1 cellular context compared by ENCODE assay signal in the genomic region with DNA sequence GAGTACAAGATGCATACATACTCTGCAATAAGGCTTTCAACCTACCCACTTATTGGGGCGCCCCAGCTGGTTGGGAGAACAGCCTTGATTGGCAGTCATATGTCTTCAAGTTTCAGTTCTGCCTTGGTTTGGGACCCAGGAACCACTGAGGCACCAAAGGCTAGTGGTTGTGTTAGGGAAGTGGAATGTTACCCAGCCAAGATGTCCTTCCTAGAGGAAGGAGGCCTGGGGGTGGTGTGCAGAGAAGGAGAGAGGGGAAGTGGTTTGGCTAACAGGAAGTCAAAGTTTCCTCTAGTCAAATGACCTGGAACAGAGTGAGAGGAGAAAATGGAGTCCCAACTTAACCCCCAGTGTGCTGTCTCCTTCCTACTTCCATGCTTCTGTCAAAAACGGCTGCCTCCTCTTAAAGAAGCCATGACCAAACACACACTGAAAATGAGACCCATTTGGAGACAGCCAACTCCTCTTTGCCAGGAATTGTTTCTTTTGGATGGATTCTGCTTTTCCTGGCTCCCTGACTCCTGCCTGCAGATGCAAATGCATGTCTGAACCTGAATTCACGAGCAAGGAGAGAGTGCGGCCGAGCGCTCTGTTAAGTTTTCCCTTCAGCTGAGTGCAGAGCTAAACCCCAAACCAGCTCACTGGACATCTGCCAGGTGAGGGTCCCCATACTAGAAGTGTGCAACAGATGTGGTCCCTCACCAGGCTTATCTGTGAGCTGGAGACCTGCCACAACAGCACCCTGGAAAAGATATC.
TF ChIP-seq lines count a peak whose summit lies in the region.

No MANE protein-coding gene starts in this region.

TF ChIP-seq in GM12878, 131 proteins besides CTCF, POLR2A, EP300 and RAD21 (continued from another document):
- TF ChIP-seq, protein P1, sequence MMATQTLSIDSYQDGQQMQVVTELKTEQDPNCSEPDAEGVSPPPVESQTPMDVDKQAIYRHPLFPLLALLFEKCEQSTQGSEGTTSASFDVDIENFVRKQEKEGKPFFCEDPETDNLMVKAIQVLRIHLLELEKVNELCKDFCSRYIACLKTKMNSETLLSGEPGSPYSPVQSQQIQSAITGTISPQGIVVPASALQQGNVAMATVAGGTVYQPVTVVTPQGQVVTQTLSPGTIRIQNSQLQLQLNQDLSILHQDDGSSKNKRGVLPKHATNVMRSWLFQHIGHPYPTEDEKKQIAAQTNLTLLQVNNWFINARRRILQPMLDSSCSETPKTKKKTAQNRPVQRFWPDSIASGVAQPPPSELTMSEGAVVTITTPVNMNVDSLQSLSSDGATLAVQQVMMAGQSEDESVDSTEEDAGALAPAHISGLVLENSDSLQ (IDR thresholded peaks at IDR 0.05) = peak; percentile 29; the same call in 1 of the 2 replicates
- TF ChIP-seq GABPA (IDR thresholded peaks at IDR 0.05; ENCODE audit: low read depth) (no peak), SPI1 (IDR thresholded peaks at IDR 0.05; ENCODE audit: borderline replicate concordance, insufficient read depth, low read depth, low read length) (peak; percentile 50; the same call in 1 of the 2 replicates), TARDBP (IDR thresholded peaks at IDR 0.05; ENCODE audit: borderline replicate concordance) (no peak), POLR2AphosphoS5 (IDR thresholded peaks at IDR 0.05; ENCODE audit: low read length) (no peak), RUNX3 (IDR thresholded peaks at IDR 0.05; ENCODE audit: low read length) (peak; percentile 27; the same call in 1 of the 2 replicates), ZNF24 (IDR thresholded peaks at IDR 0.05) (no peak)
- TF ChIP-seq, protein P2, sequence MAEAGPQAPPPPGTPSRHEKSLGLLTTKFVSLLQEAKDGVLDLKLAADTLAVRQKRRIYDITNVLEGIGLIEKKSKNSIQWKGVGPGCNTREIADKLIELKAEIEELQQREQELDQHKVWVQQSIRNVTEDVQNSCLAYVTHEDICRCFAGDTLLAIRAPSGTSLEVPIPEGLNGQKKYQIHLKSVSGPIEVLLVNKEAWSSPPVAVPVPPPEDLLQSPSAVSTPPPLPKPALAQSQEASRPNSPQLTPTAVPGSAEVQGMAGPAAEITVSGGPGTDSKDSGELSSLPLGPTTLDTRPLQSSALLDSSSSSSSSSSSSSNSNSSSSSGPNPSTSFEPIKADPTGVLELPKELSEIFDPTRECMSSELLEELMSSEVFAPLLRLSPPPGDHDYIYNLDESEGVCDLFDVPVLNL (IDR thresholded peaks at IDR 0.05; ENCODE audit: low read depth, low read length) = no peak
- TF ChIP-seq, protein P3, sequence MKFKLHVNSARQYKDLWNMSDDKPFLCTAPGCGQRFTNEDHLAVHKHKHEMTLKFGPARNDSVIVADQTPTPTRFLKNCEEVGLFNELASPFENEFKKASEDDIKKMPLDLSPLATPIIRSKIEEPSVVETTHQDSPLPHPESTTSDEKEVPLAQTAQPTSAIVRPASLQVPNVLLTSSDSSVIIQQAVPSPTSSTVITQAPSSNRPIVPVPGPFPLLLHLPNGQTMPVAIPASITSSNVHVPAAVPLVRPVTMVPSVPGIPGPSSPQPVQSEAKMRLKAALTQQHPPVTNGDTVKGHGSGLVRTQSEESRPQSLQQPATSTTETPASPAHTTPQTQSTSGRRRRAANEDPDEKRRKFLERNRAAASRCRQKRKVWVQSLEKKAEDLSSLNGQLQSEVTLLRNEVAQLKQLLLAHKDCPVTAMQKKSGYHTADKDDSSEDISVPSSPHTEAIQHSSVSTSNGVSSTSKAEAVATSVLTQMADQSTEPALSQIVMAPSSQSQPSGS (IDR thresholded peaks at IDR 0.05; ENCODE audit: low read length) = no peak
